1 cellular context compared by ENCODE assay signal in genomic region chrX:153642655-153643430, GRCh38.
TF ChIP-seq lines count a peak whose summit lies in the region.

No MANE protein-coding gene starts in this region.

TF ChIP-seq in K562, 482 proteins besides CTCF, POLR2A, EP300 and RAD21 (continues in another document):
- TF ChIP-seq MEF2D (tag; conservative IDR thresholded peaks at IDR 0.05; ENCODE audit: low read depth) = no peak
- no peak for TF ChIP-seq RBBP5 (IDR thresholded peaks at IDR 0.05; ENCODE audit: borderline replicate concordance, insufficient read depth, low read length, poor library complexity, severe bottlenecking)
- TF ChIP-seq OTX1 (CRISPR knock-in tag; IDR thresholded peaks at IDR 0.05) = no peak
- TF ChIP-seq ZBTB7A (IDR thresholded peaks at IDR 0.05; ENCODE audit: borderline replicate concordance, control insufficient read depth, low read depth, low read length) = 0 out of 2 replicates have a peak, but pooled peaks have one; percentile 15
- TF ChIP-seq SAP30 (IDR thresholded peaks at IDR 0.05; ENCODE audit: borderline replicate concordance, insufficient read depth, low read depth, low read length, poor library complexity, severe bottlenecking) = no peak
- TF ChIP-seq ZNF511 (CRISPR knock-in tag; IDR thresholded peaks at IDR 0.05) = no peak
- peak; percentile 34; the same call in 1 of the 2 replicates for TF ChIP-seq MGA (IDR thresholded peaks at IDR 0.05)
- TF ChIP-seq THAP7 (CRISPR knock-in tag; IDR thresholded peaks at IDR 0.05) = no peak
- TF ChIP-seq, protein P1, sequence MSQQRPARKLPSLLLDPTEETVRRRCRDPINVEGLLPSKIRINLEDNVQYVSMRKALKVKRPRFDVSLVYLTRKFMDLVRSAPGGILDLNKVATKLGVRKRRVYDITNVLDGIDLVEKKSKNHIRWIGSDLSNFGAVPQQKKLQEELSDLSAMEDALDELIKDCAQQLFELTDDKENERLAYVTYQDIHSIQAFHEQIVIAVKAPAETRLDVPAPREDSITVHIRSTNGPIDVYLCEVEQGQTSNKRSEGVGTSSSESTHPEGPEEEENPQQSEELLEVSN (IDR thresholded peaks at IDR 0.05; ENCODE audit: borderline replicate concordance in 1 of 2, extremely low read depth in 1 of 2, insufficient read depth in 1 of 2, insufficient read length in 1 of 2, low read depth in 1 of 2, low read length in 1 of 2, poor library complexity in 1 of 2, severe bottlenecking in 1 of 2) = no peak
- TF ChIP-seq, protein P2, sequence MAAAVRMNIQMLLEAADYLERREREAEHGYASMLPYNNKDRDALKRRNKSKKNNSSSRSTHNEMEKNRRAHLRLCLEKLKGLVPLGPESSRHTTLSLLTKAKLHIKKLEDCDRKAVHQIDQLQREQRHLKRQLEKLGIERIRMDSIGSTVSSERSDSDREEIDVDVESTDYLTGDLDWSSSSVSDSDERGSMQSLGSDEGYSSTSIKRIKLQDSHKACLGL (CRISPR knock-in tag; IDR thresholded peaks at IDR 0.05; ENCODE audit: borderline replicate concordance, poor library complexity, severe bottlenecking) = no peak
- TF ChIP-seq, protein P3, sequence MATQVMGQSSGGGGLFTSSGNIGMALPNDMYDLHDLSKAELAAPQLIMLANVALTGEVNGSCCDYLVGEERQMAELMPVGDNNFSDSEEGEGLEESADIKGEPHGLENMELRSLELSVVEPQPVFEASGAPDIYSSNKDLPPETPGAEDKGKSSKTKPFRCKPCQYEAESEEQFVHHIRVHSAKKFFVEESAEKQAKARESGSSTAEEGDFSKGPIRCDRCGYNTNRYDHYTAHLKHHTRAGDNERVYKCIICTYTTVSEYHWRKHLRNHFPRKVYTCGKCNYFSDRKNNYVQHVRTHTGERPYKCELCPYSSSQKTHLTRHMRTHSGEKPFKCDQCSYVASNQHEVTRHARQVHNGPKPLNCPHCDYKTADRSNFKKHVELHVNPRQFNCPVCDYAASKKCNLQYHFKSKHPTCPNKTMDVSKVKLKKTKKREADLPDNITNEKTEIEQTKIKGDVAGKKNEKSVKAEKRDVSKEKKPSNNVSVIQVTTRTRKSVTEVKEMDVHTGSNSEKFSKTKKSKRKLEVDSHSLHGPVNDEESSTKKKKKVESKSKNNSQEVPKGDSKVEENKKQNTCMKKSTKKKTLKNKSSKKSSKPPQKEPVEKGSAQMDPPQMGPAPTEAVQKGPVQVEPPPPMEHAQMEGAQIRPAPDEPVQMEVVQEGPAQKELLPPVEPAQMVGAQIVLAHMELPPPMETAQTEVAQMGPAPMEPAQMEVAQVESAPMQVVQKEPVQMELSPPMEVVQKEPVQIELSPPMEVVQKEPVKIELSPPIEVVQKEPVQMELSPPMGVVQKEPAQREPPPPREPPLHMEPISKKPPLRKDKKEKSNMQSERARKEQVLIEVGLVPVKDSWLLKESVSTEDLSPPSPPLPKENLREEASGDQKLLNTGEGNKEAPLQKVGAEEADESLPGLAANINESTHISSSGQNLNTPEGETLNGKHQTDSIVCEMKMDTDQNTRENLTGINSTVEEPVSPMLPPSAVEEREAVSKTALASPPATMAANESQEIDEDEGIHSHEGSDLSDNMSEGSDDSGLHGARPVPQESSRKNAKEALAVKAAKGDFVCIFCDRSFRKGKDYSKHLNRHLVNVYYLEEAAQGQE (CRISPR knock-in tag; IDR thresholded peaks at IDR 0.05; ENCODE audit: low read depth) = no peak
- TF ChIP-seq ZNF445 (CRISPR knock-in tag; IDR thresholded peaks at IDR 0.05; ENCODE audit: low read depth) = no peak
- no peak for TF ChIP-seq KLF16 (IDR thresholded peaks at IDR 0.05)
- no peak for TF ChIP-seq FOXJ3 (CRISPR knock-in tag; IDR thresholded peaks at IDR 0.05)
- TF ChIP-seq ZNF41 (CRISPR knock-in tag; conservative IDR thresholded peaks at IDR 0.05) = no peak
- TF ChIP-seq, protein P4, sequence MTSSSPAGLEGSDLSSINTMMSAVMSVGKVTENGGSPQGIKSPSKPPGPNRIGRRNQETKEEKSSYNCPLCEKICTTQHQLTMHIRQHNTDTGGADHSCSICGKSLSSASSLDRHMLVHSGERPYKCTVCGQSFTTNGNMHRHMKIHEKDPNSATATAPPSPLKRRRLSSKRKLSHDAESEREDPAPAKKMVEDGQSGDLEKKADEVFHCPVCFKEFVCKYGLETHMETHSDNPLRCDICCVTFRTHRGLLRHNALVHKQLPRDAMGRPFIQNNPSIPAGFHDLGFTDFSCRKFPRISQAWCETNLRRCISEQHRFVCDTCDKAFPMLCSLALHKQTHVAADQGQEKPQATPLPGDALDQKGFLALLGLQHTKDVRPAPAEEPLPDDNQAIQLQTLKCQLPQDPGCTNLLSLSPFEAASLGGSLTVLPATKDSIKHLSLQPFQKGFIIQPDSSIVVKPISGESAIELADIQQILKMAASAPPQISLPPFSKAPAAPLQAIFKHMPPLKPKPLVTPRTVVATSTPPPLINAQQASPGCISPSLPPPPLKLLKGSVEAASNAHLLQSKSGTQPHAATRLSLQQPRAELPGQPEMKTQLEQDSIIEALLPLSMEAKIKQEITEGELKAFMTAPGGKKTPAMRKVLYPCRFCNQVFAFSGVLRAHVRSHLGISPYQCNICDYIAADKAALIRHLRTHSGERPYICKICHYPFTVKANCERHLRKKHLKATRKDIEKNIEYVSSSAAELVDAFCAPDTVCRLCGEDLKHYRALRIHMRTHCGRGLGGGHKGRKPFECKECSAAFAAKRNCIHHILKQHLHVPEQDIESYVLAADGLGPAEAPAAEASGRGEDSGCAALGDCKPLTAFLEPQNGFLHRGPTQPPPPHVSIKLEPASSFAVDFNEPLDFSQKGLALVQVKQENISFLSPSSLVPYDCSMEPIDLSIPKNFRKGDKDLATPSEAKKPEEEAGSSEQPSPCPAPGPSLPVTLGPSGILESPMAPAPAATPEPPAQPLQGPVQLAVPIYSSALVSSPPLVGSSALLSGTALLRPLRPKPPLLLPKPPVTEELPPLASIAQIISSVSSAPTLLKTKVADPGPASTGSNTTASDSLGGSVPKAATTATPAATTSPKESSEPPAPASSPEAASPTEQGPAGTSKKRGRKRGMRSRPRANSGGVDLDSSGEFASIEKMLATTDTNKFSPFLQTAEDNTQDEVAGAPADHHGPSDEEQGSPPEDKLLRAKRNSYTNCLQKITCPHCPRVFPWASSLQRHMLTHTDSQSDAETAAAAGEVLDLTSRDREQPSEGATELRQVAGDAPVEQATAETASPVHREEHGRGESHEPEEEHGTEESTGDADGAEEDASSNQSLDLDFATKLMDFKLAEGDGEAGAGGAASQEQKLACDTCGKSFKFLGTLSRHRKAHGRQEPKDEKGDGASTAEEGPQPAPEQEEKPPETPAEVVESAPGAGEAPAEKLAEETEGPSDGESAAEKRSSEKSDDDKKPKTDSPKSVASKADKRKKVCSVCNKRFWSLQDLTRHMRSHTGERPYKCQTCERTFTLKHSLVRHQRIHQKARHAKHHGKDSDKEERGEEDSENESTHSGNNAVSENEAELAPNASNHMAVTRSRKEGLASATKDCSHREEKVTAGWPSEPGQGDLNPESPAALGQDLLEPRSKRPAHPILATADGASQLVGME (CRISPR knock-in tag; IDR thresholded peaks at IDR 0.05) = no peak
- no peak for TF ChIP-seq SETDB1 (IDR thresholded peaks at IDR 0.05; ENCODE audit: low read length)
- TF ChIP-seq, protein P5, sequence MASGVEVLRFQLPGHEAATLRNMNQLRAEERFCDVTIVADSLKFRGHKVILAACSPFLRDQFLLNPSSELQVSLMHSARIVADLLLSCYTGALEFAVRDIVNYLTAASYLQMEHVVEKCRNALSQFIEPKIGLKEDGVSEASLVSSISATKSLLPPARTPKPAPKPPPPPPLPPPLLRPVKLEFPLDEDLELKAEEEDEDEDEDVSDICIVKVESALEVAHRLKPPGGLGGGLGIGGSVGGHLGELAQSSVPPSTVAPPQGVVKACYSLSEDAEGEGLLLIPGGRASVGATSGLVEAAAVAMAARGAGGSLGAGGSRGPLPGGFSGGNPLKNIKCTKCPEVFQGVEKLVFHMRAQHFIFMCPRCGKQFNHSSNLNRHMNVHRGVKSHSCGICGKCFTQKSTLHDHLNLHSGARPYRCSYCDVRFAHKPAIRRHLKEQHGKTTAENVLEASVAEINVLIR (CRISPR knock-in tag; IDR thresholded peaks at IDR 0.05) = no peak
- no peak for TF ChIP-seq RBM14 (IDR thresholded peaks at IDR 0.05; ENCODE audit: borderline replicate concordance, insufficient read depth, low read depth, low read length)
- no peak for TF ChIP-seq KDM1A (IDR thresholded peaks at IDR 0.05)
- TF ChIP-seq SPI1 (IDR thresholded peaks at IDR 0.05; ENCODE audit: borderline replicate concordance, low read depth, low read length) = no peak
- no peak for TF ChIP-seq HLTF (IDR thresholded peaks at IDR 0.05)
